Comparison of ENCODE assay signal across 1 cellular context in the genomic region with DNA sequence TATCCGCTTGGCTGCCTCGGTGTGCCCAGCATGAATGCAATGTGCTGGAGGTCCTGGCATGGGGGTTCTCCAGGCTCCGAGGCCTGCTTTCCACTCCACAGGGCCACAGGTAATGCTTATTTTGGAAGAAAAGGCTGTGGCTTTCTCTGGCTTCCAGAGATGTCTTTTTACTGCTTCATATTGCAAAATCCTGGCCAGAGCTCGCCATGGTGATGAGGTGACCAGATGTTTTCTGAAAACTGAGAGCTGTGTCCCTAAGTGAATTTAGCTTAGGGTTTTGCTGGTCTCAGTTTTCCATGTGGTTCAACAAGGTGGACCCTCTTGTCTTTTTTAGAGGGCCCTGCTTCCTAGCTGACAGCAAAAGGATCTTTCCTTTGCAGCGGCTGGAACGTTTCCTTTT.
TF ChIP-seq lines count a peak whose summit lies in the region.

No MANE protein-coding gene starts in this region.

TF ChIP-seq in IMR-90, 13 proteins besides CTCF, POLR2A, EP300 and RAD21 (continued from another document):
- TF ChIP-seq, protein P1, sequence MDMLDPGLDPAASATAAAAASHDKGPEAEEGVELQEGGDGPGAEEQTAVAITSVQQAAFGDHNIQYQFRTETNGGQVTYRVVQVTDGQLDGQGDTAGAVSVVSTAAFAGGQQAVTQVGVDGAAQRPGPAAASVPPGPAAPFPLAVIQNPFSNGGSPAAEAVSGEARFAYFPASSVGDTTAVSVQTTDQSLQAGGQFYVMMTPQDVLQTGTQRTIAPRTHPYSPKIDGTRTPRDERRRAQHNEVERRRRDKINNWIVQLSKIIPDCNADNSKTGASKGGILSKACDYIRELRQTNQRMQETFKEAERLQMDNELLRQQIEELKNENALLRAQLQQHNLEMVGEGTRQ (IDR thresholded peaks at IDR 0.05; ENCODE audit: low read depth, low read length) = no peak
- no peak for TF ChIP-seq CHD1 (IDR thresholded peaks at IDR 0.05; ENCODE audit: low read depth, low read length)
- no peak for TF ChIP-seq RCOR1 (IDR thresholded peaks at IDR 0.05; ENCODE audit: insufficient replicate concordance, low read length)
